Comparison of ENCODE assay signal across 8 cellular contexts in genomic region chr15:45457641-45458539, GRCh38.
DNase-seq lines count a peak whose midpoint lies in the region; ATAC-seq and TF ChIP-seq lines count a peak whose summit lies in the region.

No MANE protein-coding gene starts in this region.

- H3K9me3 ChIP-seq in OCI-LY3 (ENCODE audit: insufficient read depth, low read length) (no peaks in the 10 kb centered on the region), esophagus squamous epithelium (no peaks in the 10 kb centered on the region)

- H3K4me1 Mint-ChIP-seq in naive B cell: peaks cover 27 to 46% (median 37%) of the 10 kb centered on the region in 3 donors

- no peak for TF ChIP-seq POLR2A in esophagus squamous epithelium (IDR thresholded peaks at IDR 0.05)

- H3K27me3 Mint-ChIP-seq in naive B cell: no peaks in the 10 kb centered on the region

- DNase-seq in CMK (ENCODE audit: low read depth) (peak; percentile 47), HuH-7 (ENCODE audit: low spot score) (peak; percentile 66), esophagus squamous epithelium (lab: John Stamatoyannopoulos, UW) (peak; percentile 12), naive B cell (peak; percentile 85)
- DNase-seq in activated T-cell treated with anti-CD3 and anti-CD28 coated beads, Interleukin-2, amount 50 U/mL, for 1 hour: peak; percentile 60
- peak; percentile 53 for DNase-seq in stimulated activated naive CD4-positive, alpha-beta T cell treated with Interleukin-2 at 50 U/mL for 16 hours (lab: John Stamatoyannopoulos, UW)

- peak overlapping the region; percentile 75 to 91 (median 82) for H3K4me3 Mint-ChIP-seq in naive B cell

- H4K20me1 ChIP-seq in OCI-LY3 (ENCODE audit: insufficient read depth, low read length): no peaks in the 10 kb centered on the region

- H3K79me2 ChIP-seq in OCI-LY3 (ENCODE audit: low read length): no peaks in the 10 kb centered on the region

- peak overlapping the region; percentile 56 for H3K9ac ChIP-seq in OCI-LY3 (ENCODE audit: low read length)

- TF ChIP-seq CTCF in OCI-LY3 (IDR thresholded peaks at IDR 0.05; ENCODE audit: low read depth, low read length): peak; percentile 75
- TF ChIP-seq CTCF in esophagus squamous epithelium (IDR thresholded peaks at IDR 0.05): peak; percentile 78 to 96 (median 87)

- H3K4me3 ChIP-seq in OCI-LY3 (ENCODE audit: low read length) (peak overlapping the region; percentile 72), esophagus squamous epithelium (peak overlapping the region; percentile 10 to 62 (median 46))

- H3K36me3 Mint-ChIP-seq in naive B cell: no peaks in the 10 kb centered on the region

- H3K9me3 Mint-ChIP-seq in naive B cell: no peaks in the 10 kb centered on the region

- H3K4me2 ChIP-seq in OCI-LY3 (ENCODE audit: low read length): peak overlapping the region; percentile 98

- H3K27ac ChIP-seq in OCI-LY3 (ENCODE audit: low read length) (peak overlapping the region; percentile 52), esophagus squamous epithelium (peak overlapping the region; percentile 27 to 86 (median 70))

- H3K4me1 ChIP-seq in OCI-LY3 (ENCODE audit: low read length) (peaks cover 45% of the 10 kb centered on the region), esophagus squamous epithelium (peaks cover 19 to 43% (median 21%) of the 10 kb centered on the region in 3 donors)

- 0% methylated on average over 17 of the region's 17 CpGs for WGBS in esophagus squamous epithelium, 2 donors

- peak overlapping the region; percentile 85 to 93 (median 90) for H3K27ac Mint-ChIP-seq in naive B cell

- peak overlapping the region; percentile 76 for H2AFZ ChIP-seq in OCI-LY3 (ENCODE audit: low read depth, low read length)

- H3K27me3 ChIP-seq in OCI-LY3 (ENCODE audit: low read depth, low read length) (peaks cover 7% of the 10 kb centered on the region; the same call in 1 of the 2 replicates), esophagus squamous epithelium (no peaks in the 10 kb centered on the region)

- H3K36me3 ChIP-seq in OCI-LY3 (replicated peaks; ENCODE audit: low read depth, low read length) (no peaks in the 10 kb centered on the region), esophagus squamous epithelium (no peaks in the 10 kb centered on the region)

- ATAC-seq in GM21423 (IDR thresholded peaks at IDR 0.05; ENCODE audit: unreplicated experiment) (peak; percentile 51), naive B cell (ENCODE audit: low read depth in 2 of 2) (peak; percentile 60 to 71)

- intact Hi-C loops in esophagus squamous epithelium (cut with DNase I): loop anchor here (5.0 kb wide), 1 partner anchor 154 kb away; no protein-coding TSS in a partner anchor

Comparison
In these comparisons a context has a peak if more than half of its experiments do, and no peak if none do; other contexts are left out.
1. Peak in every context shown above with its lines: DNase-seq, ATAC-seq, H3K4me3 ChIP-seq and H3K27ac ChIP-seq.
2. DNase-seq: peak in every context shown above with its lines; median percentile 85 in naive B cell; 66 in HuH-7; 60 in activated T-cell treated with anti-CD3 and anti-CD28 coated beads, Interleukin-2, amount 50 U/mL, for 1 hour; 53 in stimulated activated naive CD4-positive, alpha-beta T cell treated with Interleukin-2 at 50 U/mL for 16 hours; 47 in CMK; 12 in esophagus squamous epithelium.